9 cellular contexts compared by ENCODE assay signal in the genomic region with DNA sequence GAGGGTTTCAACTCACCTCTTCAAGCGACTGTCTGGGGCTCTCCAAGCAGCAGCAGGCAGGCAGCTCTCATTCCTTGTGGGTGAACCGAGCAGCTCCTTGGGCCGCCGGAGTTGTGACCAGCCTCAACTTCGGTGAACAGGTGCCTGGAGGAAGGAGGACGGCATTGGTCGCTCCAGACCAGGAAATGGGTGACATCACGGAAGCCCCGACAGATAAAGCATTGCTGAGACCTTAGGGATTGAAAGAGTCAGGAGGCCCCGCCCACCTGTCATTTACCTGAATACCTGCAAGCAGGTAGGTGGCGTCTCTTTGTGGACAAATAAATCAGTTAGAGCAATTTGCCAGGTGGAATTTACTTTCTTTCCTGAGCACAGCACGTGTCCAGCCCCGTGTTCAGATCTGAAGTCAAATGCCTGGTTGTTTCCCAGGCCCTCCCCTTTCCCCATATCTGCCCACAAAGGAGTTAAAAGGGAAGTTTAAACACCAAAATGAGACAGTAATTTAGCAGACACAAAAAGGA. TPM values are rescaled to one million over a fixed set of nuclear protein-coding genes. Genes with fewer than 3 reads are reported as not detected.
DNase-seq lines count a peak whose midpoint lies in the region; ATAC-seq, FAIRE-seq and TF ChIP-seq lines count a peak whose summit lies in the region.
"Had no signal": no experiment of that assay in that cellular context is flagged by ENCODE, and none has a peak within 500 bp of the region (broad histone marks: within the 10 kb centered on the region; RNA-seq: fewer than 3 reads in every experiment).

A gene (minus strand): TSS at position 115 of the 521 bp plus-strand sequence. CDS start 17,484 bp downstream, outside the sequence.

- H3K9ac ChIP-seq in PC-3 (ENCODE audit: low read length), result peak within 1 kb of the TSS; percentile 51

- no TSS peak for BruUV-seq in PC-3 (replicated peaks; lab: Mats Ljungman, UMichigan)

- no peak for FAIRE-seq in urothelium cell line (lab: Jason Lieb, UNC)

- no peaks in the 10 kb centered on the region for H3K79me2 ChIP-seq in PC-3 (ENCODE audit: low read length)

- intact Hi-C loops in PC-3 (cut with micrococcal nuclease), result no loop called here

- DNase-seq in HT-29 (ENCODE audit: low spot score) (peak; percentile 97), PC-3 (peak; percentile 93), urothelium cell line (ENCODE audit: low spot score) (no peak)
- no peak for DNase-seq in activated CD4-positive, alpha-beta T cell treated with anti-CD3 and anti-CD28 coated beads, Interleukin-2, amount 50 U/mL, for 1 hour
- DNase-seq in activated CD4-positive, alpha-beta T cell treated with anti-CD3 and anti-CD28 coated beads for 1 hour, result no peak

- H3K9me2 ChIP-seq in PC-3 (replicated peaks; ENCODE audit: low read length), result no peaks in the 10 kb centered on the region

- no peaks in the 10 kb centered on the region for H3K27me3 ChIP-seq in PC-3 (ENCODE audit: low read length)

- H3K4me3 ChIP-seq in PC-3 (ENCODE audit: low read length) (peak within 1 kb of the TSS; percentile 65), iPS-11a (ENCODE audit: low read depth, low read length) (peak within 1 kb of the TSS; percentile 35), skin epidermis (peak within 1 kb of the TSS in 6 of 7 experiments; percentile 7 to 30 (median 16))

- H3K27ac ChIP-seq in PC-3 (ENCODE audit: low read length) (peak within 1 kb of the TSS; percentile 18; the same call in 1 of the 2 replicates), skin epidermis (peak within 1 kb of the TSS in 11 of 21 experiments; percentile 29 to 58 (median 41))

- H3K4me1 ChIP-seq in PC-3 (ENCODE audit: insufficient read depth, low read length), result peaks cover 18% of the 10 kb centered on the region

- H3K4me2 ChIP-seq in PC-3 (ENCODE audit: low read length), result peak within 1 kb of the TSS; percentile 89

- no peaks in the 10 kb centered on the region for H3F3A ChIP-seq in PC-3 (ENCODE audit: low read length, unreplicated experiment)

- H2AFZ ChIP-seq in PC-3 (ENCODE audit: low read length), result peak within 1 kb of the TSS; percentile 92

- H3K36me3 ChIP-seq in PC-3 (ENCODE audit: low read depth, low read length), result no peaks in the 10 kb centered on the region

- CTCF ChIA-PET in PC-3 (lab: Charles Lee), result interaction anchor here (0.6 kb wide), 1 partner anchor 124 kb away, joined by 3 read pairs; no protein-coding TSS in a partner anchor

- ATAC-seq in PC-3, result peak; percentile 74
- no peak for ATAC-seq in HG03045 (IDR thresholded peaks at IDR 0.05; ENCODE audit: unreplicated experiment)

- TF ChIP-seq CTCF in PC-3 (conservative IDR thresholded peaks at IDR 0.05; ENCODE audit: low read depth, low read length), result peak; percentile 50

- no peaks in the 10 kb centered on the region for H3K9me3 ChIP-seq in PC-3 (ENCODE audit: low read length)

- no peaks in the 10 kb centered on the region for H4K20me1 ChIP-seq in PC-3 (ENCODE audit: low read length)

- POLR2A ChIA-PET in PC-3 (lab: Charles Lee; ENCODE audit: unreplicated experiment), result no interaction called here

RNA-seq across cellular contexts. Expression of the gene that starts here (rescaled TPM):
- total RNA-seq in HT-29 (2014; rRNA removed; shearing (Covaris generic)), result 9.4 and 10.1 TPM in 2 replicates
- 2.8 and 3.0 TPM in 2 replicates for total RNA-seq in PC-3 (2014; rRNA removed)
- total RNA-seq: activated T-helper 1 cell treated with anti-CD3 and anti-CD28 coated beads, Interleukin-12 subunit alpha, Interleukin-12 subunit beta, Interleukin-2, Interleukin-4 antibody, amounts not matched to agents 30 ng/mL and 10 ng/mL and 1 ng/mL, durations not matched to agents 14 hours and 24 hours and 36 hours had no signal

Comparison
In these comparisons a context has a peak if more than half of its experiments do, and no peak if none do; other contexts are left out.
1. DNase-seq: peak in HT-29 (single experiment) and PC-3 (single experiment); none in urothelium cell line (single experiment), activated CD4-positive, alpha-beta T cell treated with anti-CD3 and anti-CD28 coated beads, Interleukin-2, amount 50 U/mL, for 1 hour (single experiment) and activated CD4-positive, alpha-beta T cell treated with anti-CD3 and anti-CD28 coated beads for 1 hour (single experiment).
2. Peak in every context shown above with its lines, with median percentiles within 50 percentile points of each other: H3K4me3 ChIP-seq.